1 cellular context compared by ENCODE assay signal in genomic region chr3:16060358-16060852, GRCh38.
TF ChIP-seq lines count a peak whose summit lies in the region.

No MANE protein-coding gene starts in this region.

TF ChIP-seq in HepG2, 621 proteins besides CTCF, POLR2A, EP300 and RAD21 (continued from another document and continues in another):
- TF ChIP-seq ZKSCAN5 (CRISPR knock-in tag; IDR thresholded peaks at IDR 0.05) = 0 out of 2 replicates have a peak, but pooled peaks have one; percentile 37
- TF ChIP-seq AHR (CRISPR knock-in tag; IDR thresholded peaks at IDR 0.05) = peak; percentile 40; the same call in 1 of the 2 replicates
- TF ChIP-seq ATF2 (CRISPR knock-in tag; IDR thresholded peaks at IDR 0.05) = peak; percentile 98
- TF ChIP-seq ZNF639 (CRISPR knock-in tag; conservative IDR thresholded peaks at IDR 0.05) = no peak
- no peak for TF ChIP-seq ZNF101 (CRISPR knock-in tag; IDR thresholded peaks at IDR 0.05; ENCODE audit: borderline replicate concordance, low read depth)
- TF ChIP-seq, protein P1, sequence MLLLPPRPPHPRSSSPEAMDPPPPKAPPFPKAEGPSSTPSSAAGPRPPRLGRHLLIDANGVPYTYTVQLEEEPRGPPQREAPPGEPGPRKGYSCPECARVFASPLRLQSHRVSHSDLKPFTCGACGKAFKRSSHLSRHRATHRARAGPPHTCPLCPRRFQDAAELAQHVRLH (CRISPR knock-in tag; IDR thresholded peaks at IDR 0.05; ENCODE audit: borderline replicate concordance, low read depth) = no peak
- peak; percentile 89 for TF ChIP-seq RXRB (CRISPR knock-in tag; IDR thresholded peaks at IDR 0.05; ENCODE audit: borderline replicate concordance)
- TF ChIP-seq ZBTB42 (CRISPR knock-in tag; IDR thresholded peaks at IDR 0.05) = no peak
- TF ChIP-seq ETV5 (CRISPR knock-in tag; IDR thresholded peaks at IDR 0.05; ENCODE audit: borderline replicate concordance) = peak; percentile 96
- peak; percentile 63; the same call in 1 of the 2 replicates for TF ChIP-seq SIX1 (CRISPR knock-in tag; IDR thresholded peaks at IDR 0.05; ENCODE audit: borderline replicate concordance)
- peak; percentile 52; the same call in 1 of the 2 replicates for TF ChIP-seq SIX4 (CRISPR knock-in tag; IDR thresholded peaks at IDR 0.05)
- TF ChIP-seq, protein P2, sequence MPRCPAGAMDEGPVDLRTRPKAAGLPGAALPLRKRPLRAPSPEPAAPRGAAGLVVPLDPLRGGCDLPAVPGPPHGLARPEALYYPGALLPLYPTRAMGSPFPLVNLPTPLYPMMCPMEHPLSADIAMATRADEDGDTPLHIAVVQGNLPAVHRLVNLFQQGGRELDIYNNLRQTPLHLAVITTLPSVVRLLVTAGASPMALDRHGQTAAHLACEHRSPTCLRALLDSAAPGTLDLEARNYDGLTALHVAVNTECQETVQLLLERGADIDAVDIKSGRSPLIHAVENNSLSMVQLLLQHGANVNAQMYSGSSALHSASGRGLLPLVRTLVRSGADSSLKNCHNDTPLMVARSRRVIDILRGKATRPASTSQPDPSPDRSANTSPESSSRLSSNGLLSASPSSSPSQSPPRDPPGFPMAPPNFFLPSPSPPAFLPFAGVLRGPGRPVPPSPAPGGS (CRISPR knock-in tag; IDR thresholded peaks at IDR 0.05) = no peak
- TF ChIP-seq ZNF292 (CRISPR knock-in tag; IDR thresholded peaks at IDR 0.05; ENCODE audit: borderline replicate concordance, low read depth) = peak; percentile 72; the same call in 1 of the 2 replicates
- no peak for TF ChIP-seq CC2D1A (CRISPR knock-in tag; IDR thresholded peaks at IDR 0.05)
- peak; percentile 95 for TF ChIP-seq CEBPB (IDR thresholded peaks at IDR 0.05; ENCODE audit: borderline replicate concordance, low read depth, low read length)
- peak; percentile 72; the same call in 1 of the 2 replicates for TF ChIP-seq ARID2 (CRISPR knock-in tag; IDR thresholded peaks at IDR 0.05; ENCODE audit: borderline replicate concordance)
- peak; percentile 81; the same call in 1 of the 2 replicates for TF ChIP-seq POGZ (CRISPR knock-in tag; IDR thresholded peaks at IDR 0.05)
- TF ChIP-seq ZMAT3 (CRISPR knock-in tag; conservative IDR thresholded peaks at IDR 0.05) = peak; percentile 56; the same call in 1 of the 2 replicates
- TF ChIP-seq PHF20 (CRISPR knock-in tag; IDR thresholded peaks at IDR 0.05) = no peak
- TF ChIP-seq YEATS4 (CRISPR knock-in tag; IDR thresholded peaks at IDR 0.05; ENCODE audit: borderline replicate concordance) = peak; percentile 64; the same call in 1 of the 2 replicates
- peak; percentile 71; the same call in 1 of the 2 replicates for TF ChIP-seq ZNF12 (CRISPR knock-in tag; IDR thresholded peaks at IDR 0.05)
- peak; percentile 96 for TF ChIP-seq NCOA2 (CRISPR knock-in tag; IDR thresholded peaks at IDR 0.05)
- TF ChIP-seq ZC3H13 (CRISPR knock-in tag; IDR thresholded peaks at IDR 0.05) = no peak
- TF ChIP-seq TEAD3 (CRISPR knock-in tag; optimal IDR thresholded peaks at IDR 0.05; ENCODE audit: borderline replicate concordance) = peak; percentile 100
- TF ChIP-seq ZNF333 (CRISPR knock-in tag; IDR thresholded peaks at IDR 0.05; ENCODE audit: borderline replicate concordance) = no peak
- TF ChIP-seq NR2F1 (CRISPR knock-in tag; IDR thresholded peaks at IDR 0.05) = peak; percentile 22 to 32; a peak in 1 of 4 replicates
- TF ChIP-seq ZNF574 (CRISPR knock-in tag; IDR thresholded peaks at IDR 0.05) = peak; percentile 50
- no peak for TF ChIP-seq RBFOX2 (IDR thresholded peaks at IDR 0.05; ENCODE audit: low read depth, low read length)
- no peak for TF ChIP-seq ZFX (CRISPR knock-in tag; IDR thresholded peaks at IDR 0.05; ENCODE audit: low read depth)
- no peak for TF ChIP-seq SOX6 (IDR thresholded peaks at IDR 0.05)
- TF ChIP-seq SOX6 (CRISPR knock-in tag; IDR thresholded peaks at IDR 0.05) = peak; percentile 95
- no peak for TF ChIP-seq HNRNPUL1 (IDR thresholded peaks at IDR 0.05; ENCODE audit: low read depth, low read length)
- peak; percentile 52; the same call in 1 of the 2 replicates for TF ChIP-seq ZNF121 (CRISPR knock-in tag; IDR thresholded peaks at IDR 0.05)
- no peak for TF ChIP-seq SIN3B (IDR thresholded peaks at IDR 0.05; ENCODE audit: low read length)
- peak; percentile 68 for TF ChIP-seq DMAP1 (CRISPR knock-in tag; IDR thresholded peaks at IDR 0.05)
- peak; percentile 85 for TF ChIP-seq MIER2 (CRISPR knock-in tag; IDR thresholded peaks at IDR 0.05)
- TF ChIP-seq ZNF331 (CRISPR knock-in tag; IDR thresholded peaks at IDR 0.05) = peak; percentile 90
- no peak for TF ChIP-seq KIAA2018 (CRISPR knock-in tag; IDR thresholded peaks at IDR 0.05; ENCODE audit: borderline replicate concordance)
- peak; percentile 39; the same call in 1 of the 2 replicates for TF ChIP-seq PHF21A (CRISPR knock-in tag; IDR thresholded peaks at IDR 0.05)
- TF ChIP-seq ETV6 (CRISPR knock-in tag; conservative IDR thresholded peaks at IDR 0.05) = no peak
- peak; percentile 31; the same call in 1 of the 2 replicates for TF ChIP-seq HHEX (CRISPR knock-in tag; IDR thresholded peaks at IDR 0.05)
- TF ChIP-seq TGIF2 (CRISPR knock-in tag; IDR thresholded peaks at IDR 0.05) = peak; percentile 87; the same call in 1 of the 2 replicates
- no peak for TF ChIP-seq NFYB (CRISPR knock-in tag; IDR thresholded peaks at IDR 0.05)
- TF ChIP-seq HNF1B (CRISPR knock-in tag; IDR thresholded peaks at IDR 0.05) = peak; percentile 87
- no peak for TF ChIP-seq GABPA (IDR thresholded peaks at IDR 0.05; ENCODE audit: low read depth, low read length)
- TF ChIP-seq GABPA (CRISPR knock-in tag; IDR thresholded peaks at IDR 0.05; ENCODE audit: low read depth) = peak; percentile 58; the same call in 1 of the 2 replicates
